In genomic region chr7:137956591-137956990, GRCh38 we compare ENCODE assay signal across 17 cellular contexts. TPM values are rescaled to one million over a fixed set of nuclear protein-coding genes. Genes with fewer than 3 reads are reported as not detected.
DNase-seq lines count a peak whose midpoint lies in the region; ATAC-seq and TF ChIP-seq lines count a peak whose summit lies in the region.
"Had no signal": no experiment of that assay in that cellular context is flagged by ENCODE, and none has a peak within 500 bp of the region (broad histone marks: within the 10 kb centered on the region; RNA-seq: fewer than 3 reads in every experiment).

No MANE protein-coding gene starts in this region.

- peaks cover 91% of the 10 kb centered on the region for H3K79me2 ChIP-seq in ACC112 (ENCODE audit: control insufficient read depth, insufficient read depth, low read length, unreplicated experiment)

- H3K27me3 Mint-ChIP-seq in mesothelial cell of epicardium (ENCODE audit: low read depth) = no peaks in the 10 kb centered on the region
- H3K27me3 Mint-ChIP-seq: dendritic cell treated with granulocyte-macrophage colony-stimulating factor and Interleukin-4, amounts not matched to agents 40 ng/mL and 50 ng/mL, for 4 days had no signal

- H3K27ac ChIP-seq in ACC112 (ENCODE audit: low read depth, low read length) = peak overlapping the region; percentile 87; the same call in 1 of the 2 replicates
- peak overlapping the region; percentile 68 to 78 for H3K27ac ChIP-seq in ascending aorta
- H3K27ac ChIP-seq in stomach smooth muscle (ENCODE audit: low read length) = peak overlapping the region; percentile 79
- H3K27ac ChIP-seq: BLaER1, WERI-Rb-1 had no signal

- peak overlapping the region; percentile 98 for H3K27ac Mint-ChIP-seq in mesothelial cell of epicardium
- H3K27ac Mint-ChIP-seq: activated naive CD4-positive, alpha-beta T cell treated with anti-CD3 and anti-CD28 coated beads for 36 hours had no signal

- no peaks in the 10 kb centered on the region for H3K9me3 Mint-ChIP-seq in mesothelial cell of epicardium
- H3K9me3 Mint-ChIP-seq: activated naive CD4-positive, alpha-beta T cell treated with anti-CD3 and anti-CD28 coated beads for 36 hours; dendritic cell treated with granulocyte-macrophage colony-stimulating factor and Interleukin-4, amounts not matched to agents 40 ng/mL and 50 ng/mL, for 4 days had no signal

- H3K27me3 ChIP-seq in ACC112 (ENCODE audit: insufficient read depth, low read length) = no peaks in the 10 kb centered on the region
- H3K27me3 ChIP-seq in ascending aorta = no peaks in the 10 kb centered on the region
- no peaks in the 10 kb centered on the region for H3K27me3 ChIP-seq in stomach smooth muscle (ENCODE audit: control insufficient read depth in 1 of 2, insufficient read depth in 2 of 2, low read length in 2 of 2)
- H3K27me3 ChIP-seq: BLaER1 had no signal

- no peak for DNase-seq in ascending aorta (ENCODE audit: low spot score in 2 of 2)
- no peak for DNase-seq in mesothelial cell of epicardium (ENCODE audit: low spot score in 2 of 2, unreplicated experiment in 2 of 2)
- no peak for DNase-seq in NCI-H226
- DNase-seq in cerebellar cortex (ENCODE audit: low spot score) = no peak
- DNase-seq in medulla oblongata (ENCODE audit: extremely low spot score) = no peak
- DNase-seq: ACHN; activated naive CD4-positive, alpha-beta T cell treated with anti-CD3 and anti-CD28 coated beads for 36 hours; DMS79 treated with DMSO at 0.1 percent for 48 hours; glutamatergic neuron; NCI-H1694; stimulated activated naive CD8-positive, alpha-beta T cell treated with anti-CD3 and anti-CD28 coated beads, Interleukin-15, Interleukin-2, amounts not matched to agents 100 U/mL and 50 U/mL, for 24 hours; WERI-Rb-1 had no signal

- intact Hi-C loops in ascending aorta (cut with DNase I) = loop anchor here (5.0 kb wide), 1 partner anchor 36 kb away; no protein-coding TSS in a partner anchor

- peaks cover 4% of the 10 kb centered on the region for H3K36me3 Mint-ChIP-seq in mesothelial cell of epicardium

- H2AFZ ChIP-seq in ACC112 (ENCODE audit: low read length, unreplicated experiment) = no peak overlapping the region

- no peak overlapping the region for H3K9ac ChIP-seq in stomach smooth muscle (ENCODE audit: low read length in 2 of 2)
- H3K9ac ChIP-seq: BLaER1 had no signal

- H3K4me1 Mint-ChIP-seq in mesothelial cell of epicardium = peaks cover 64% of the 10 kb centered on the region

- no peak overlapping the region for H3K4me3 ChIP-seq in ACC112 (ENCODE audit: low read depth, low read length)
- no peak overlapping the region for H3K4me3 ChIP-seq in ascending aorta
- no peak overlapping the region for H3K4me3 ChIP-seq in stomach smooth muscle (ENCODE audit: low read length in 2 of 2)
- H3K4me3 ChIP-seq: BLaER1 had no signal

- H3K4me3 Mint-ChIP-seq in mesothelial cell of epicardium = no peak overlapping the region
- H3K4me3 Mint-ChIP-seq: activated naive CD4-positive, alpha-beta T cell treated with anti-CD3 and anti-CD28 coated beads for 36 hours; dendritic cell treated with granulocyte-macrophage colony-stimulating factor and Interleukin-4, amounts not matched to agents 40 ng/mL and 50 ng/mL, for 4 days had no signal

- no peak for TF ChIP-seq CTCF in ascending aorta (IDR thresholded peaks at IDR 0.05)
- no peak for TF ChIP-seq CTCF in mesothelial cell of epicardium (IDR thresholded peaks at IDR 0.05; ENCODE audit: unreplicated experiment)

- H3K9me3 ChIP-seq in ascending aorta (no peaks in the 10 kb centered on the region), stomach smooth muscle (ENCODE audit: control insufficient read depth in 2 of 2, low read length in 2 of 2) (no peaks in the 10 kb centered on the region)
- H3K9me3 ChIP-seq: BLaER1 had no signal

- no peak for ATAC-seq in GM21619 (IDR thresholded peaks at IDR 0.05; ENCODE audit: unreplicated experiment)
- ATAC-seq: stimulated activated naive CD8-positive, alpha-beta T cell treated with anti-CD3 and anti-CD28 coated beads, Interleukin-15, Interleukin-2, amounts not matched to agents 100 U/mL and 50 U/mL, for 24 hours had no signal

- H3K36me3 ChIP-seq in ACC112 (ENCODE audit: insufficient read depth, low read length) (peaks cover 3% of the 10 kb centered on the region), ascending aorta (peaks cover 0 to 5% of the 10 kb centered on the region in 2 donors), stomach smooth muscle (ENCODE audit: control insufficient read depth in 2 of 2, insufficient read depth in 2 of 2, low read length in 2 of 2) (no peaks in the 10 kb centered on the region)
- H3K36me3 ChIP-seq: WERI-Rb-1 had no signal

- H3K4me1 ChIP-seq in ACC112 (ENCODE audit: control insufficient read depth, insufficient read depth, low read length, unreplicated experiment) (peaks cover 61% of the 10 kb centered on the region), ascending aorta (peaks cover 11 to 55% of the 10 kb centered on the region in 2 donors), stomach smooth muscle (ENCODE audit: control insufficient read depth, insufficient read depth, low read length) (peaks cover 46% of the 10 kb centered on the region)

RNA-seq across cellular contexts. Expression of gene CREB3L2, which starts 45.3 kb away (rescaled TPM):
- total RNA-seq in ascending aorta (38.5 TPM), mesothelial cell of epicardium (77.8 to 82.8 TPM (median 80.4 TPM) in 3 replicates)
